In genomic region chr18:48977914-48978313, GRCh38 we compare ENCODE assay signal across 25 cellular contexts.
"Had no signal": no experiment of that assay in that cellular context is flagged by ENCODE, and none has a peak within 500 bp of the region (broad histone marks: within the 10 kb centered on the region; RNA-seq: fewer than 3 reads in every experiment).

No MANE protein-coding gene starts in this region.

- H3K36me3 ChIP-seq: adrenal gland, gastrocnemius medialis, stomach, thyroid gland had no signal

- H3K27ac Mint-ChIP-seq: activated CD4-positive, alpha-beta T cell treated with anti-CD3 and anti-CD28 coated beads for 36 hours; activated naive CD4-positive, alpha-beta T cell treated with anti-CD3 and anti-CD28 coated beads for 36 hours; activated naive CD8-positive, alpha-beta T cell treated with anti-CD3 and anti-CD28 coated beads for 36 hours; activated T-helper 1 cell treated with anti-CD3 and anti-CD28 coated beads, Interleukin-12 subunit alpha, Interleukin-12 subunit beta, Interleukin-2, Interleukin-4 antibody, amounts not matched to agents 30 ng/mL and 10 ng/mL and 1 ng/mL, durations not matched to agents 14 hours and 24 hours and 36 hours; mesothelial cell of epicardium; stimulated activated naive B cell treated with anti-CD40 and anti-IgM and Interleukin-4, amounts not matched to agents 10 μg/mL and 1 μg/mL and 100 μg/mL, for 72 hours; T-helper 2 cell treated with Interferon-gamma antibody and Interleukin-4, amounts not matched to agents 5 μg/mL and 100 μg/mL, for 36 hours had no signal

- ATAC-seq: activated CD4-positive, alpha-beta T cell treated with anti-CD3 and anti-CD28 coated beads for 36 hours; body of pancreas; gastrocnemius medialis; left cardiac atrium; left ventricle myocardium superior; right cardiac atrium; stimulated activated naive B cell treated with anti-CD40 and anti-IgM and Interleukin-4, amounts not matched to agents 10 μg/mL and 1 μg/mL and 100 μg/mL, for 72 hours had no signal

- H3K9me3 ChIP-seq: adrenal gland, body of pancreas, gastrocnemius medialis, stomach, thyroid gland had no signal

- H3K36me3 Mint-ChIP-seq: activated naive CD8-positive, alpha-beta T cell treated with anti-CD3 and anti-CD28 coated beads for 36 hours; mesothelial cell of epicardium; naive B cell; stimulated activated naive B cell treated with anti-CD40 and anti-IgM and Interleukin-4, amounts not matched to agents 10 μg/mL and 1 μg/mL and 100 μg/mL, for 72 hours had no signal

- H3K4me3 ChIP-seq: adrenal gland, body of pancreas, gastrocnemius medialis, stomach, thyroid gland had no signal

- H3K27ac ChIP-seq: adrenal gland, body of pancreas, gastrocnemius medialis, stomach, thyroid gland had no signal

- H3K9me3 Mint-ChIP-seq: activated naive CD4-positive, alpha-beta T cell treated with anti-CD3 and anti-CD28 coated beads for 36 hours; activated naive CD8-positive, alpha-beta T cell treated with anti-CD3 and anti-CD28 coated beads for 36 hours; activated T-helper 1 cell treated with anti-CD3 and anti-CD28 coated beads, Interleukin-12 subunit alpha, Interleukin-12 subunit beta, Interleukin-2, Interleukin-4 antibody, amounts not matched to agents 30 ng/mL and 10 ng/mL and 1 ng/mL, durations not matched to agents 14 hours and 24 hours and 36 hours; mesothelial cell of epicardium; naive B cell; stimulated activated naive B cell treated with anti-CD40 and anti-IgM and Interleukin-4, amounts not matched to agents 10 μg/mL and 1 μg/mL and 100 μg/mL, for 72 hours; T-helper 2 cell treated with Interferon-gamma antibody and Interleukin-4, amounts not matched to agents 5 μg/mL and 100 μg/mL, for 36 hours had no signal

- H3K27me3 ChIP-seq: adrenal gland, body of pancreas, gastrocnemius medialis, thyroid gland had no signal

- DNase-seq: activated CD4-positive, alpha-beta T cell treated with anti-CD3 and anti-CD28 coated beads for 36 hours; activated CD4-positive, alpha-beta T cell treated with anti-CD3 and anti-CD28 coated beads, Interleukin-2, amount 50 U/mL, for 4 hours; activated CD4-positive, CD25-positive, alpha-beta regulatory T cell; activated effector memory CD4-positive, alpha-beta T cell treated with anti-CD3 and anti-CD28 coated beads, Interleukin-2, amount 50 U/mL, for 16 hours; activated naive CD4-positive, alpha-beta T cell treated with anti-CD3 and anti-CD28 coated beads for 36 hours; activated naive CD8-positive, alpha-beta T cell treated with anti-CD3 and anti-CD28 coated beads for 36 hours; activated T-cell treated with anti-CD3 and anti-CD28 coated beads for 4 hours; adrenal gland; body of pancreas; effector CD8-positive, alpha-beta T cell; gastrocnemius medialis; glutamatergic neuron; left cardiac atrium; left ventricle myocardium superior; naive B cell; posterior cingulate gyrus; right cardiac atrium; stimulated activated CD4-positive, alpha-beta T cell treated with anti-CD3 and anti-CD28 coated beads, Interleukin-15, amount 100 ng/mL, for 24 hours; stimulated activated CD4-positive, alpha-beta T cell treated with anti-CD3 and anti-CD28 coated beads, Interleukin-2, amount 100 ng/mL, for 24 hours; stimulated activated naive B cell treated with anti-CD40 and anti-IgM and Interleukin-4, amounts not matched to agents 10 μg/mL and 1 μg/mL and 100 μg/mL, for 72 hours; stomach; thyroid gland had no signal

- H3K4me3 Mint-ChIP-seq: activated naive CD8-positive, alpha-beta T cell treated with anti-CD3 and anti-CD28 coated beads for 36 hours; stimulated activated naive B cell treated with anti-CD40 and anti-IgM and Interleukin-4, amounts not matched to agents 10 μg/mL and 1 μg/mL and 100 μg/mL, for 72 hours had no signal
